In the genomic region with DNA sequence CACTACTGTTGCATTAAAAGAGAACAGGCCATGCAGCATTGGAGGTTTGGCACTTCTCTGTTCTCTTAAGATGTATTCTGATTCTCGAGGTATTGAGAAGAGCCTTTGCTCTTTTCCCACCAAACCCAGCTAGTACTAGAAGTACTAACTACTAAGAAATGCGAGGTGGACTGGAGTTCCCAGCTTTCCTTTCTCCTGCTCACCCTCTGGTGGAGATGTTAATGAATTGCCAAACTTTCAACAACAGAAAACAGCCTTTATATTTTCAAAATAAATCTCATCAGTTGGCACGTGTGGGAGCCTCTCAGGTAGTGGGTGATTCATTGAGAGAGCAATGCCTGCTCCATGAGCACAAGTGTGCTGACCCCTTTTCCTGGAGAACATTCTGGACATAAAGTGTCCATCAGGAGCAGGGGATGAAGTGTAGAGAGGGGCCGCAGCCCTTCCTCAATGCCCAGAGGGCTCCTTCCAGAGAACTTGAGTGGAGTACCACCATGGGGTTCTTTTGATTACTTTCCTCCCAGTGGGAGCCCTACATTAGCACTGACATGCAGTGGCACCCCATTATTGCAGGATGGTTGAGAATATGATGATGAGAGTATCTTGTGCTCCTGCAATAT, we compare ENCODE assay signal across 10 cellular contexts. TPM values are rescaled to one million over a fixed set of nuclear protein-coding genes. Genes with fewer than 3 reads are reported as not detected.
DNase-seq lines count a peak whose midpoint lies in the region; ATAC-seq, FAIRE-seq and TF ChIP-seq lines count a peak whose summit lies in the region.
"Had no signal": no experiment of that assay in that cellular context is flagged by ENCODE, and none has a peak within 500 bp of the region (broad histone marks: within the 10 kb centered on the region; RNA-seq: fewer than 3 reads in every experiment).

No MANE protein-coding gene starts in this region.

- peak; percentile 51 to 61; a peak in 4 of 5 replicates for TF ChIP-seq RAD21 in A549 (conservative IDR thresholded peaks at IDR 0.05 in 1 of 2, IDR thresholded peaks at IDR 0.05 in 1 of 2)

- CTCF ChIA-PET in A549 (lab: Yijun Ruan, JAX), result interaction anchor here (0.6 to 8.9 kb wide), 25 partner anchors 11 to 863 kb away, joined by 3 to 155 read pairs (median 4); partner anchors contain the start of gene FOXD1

- POLR2A ChIA-PET in A549 (lab: Yijun Ruan, JAX), result interaction anchor here (1.5 kb wide), 1 partner anchor 230 kb away, joined by 5 read pairs; the partner anchor contains the start of gene FOXD1

- H3K4me2 ChIP-seq in A549, result no peak overlapping the region

- no peak overlapping the region for H3K4me3 ChIP-seq in A549
- H3K4me3 ChIP-seq in fibroblast of mammary gland (ENCODE audit: control insufficient read depth, low read depth, low read length), result no peak overlapping the region

- peak; percentile 36 for FAIRE-seq in A549 (lab: Jason Lieb, UNC)

- TF ChIP-seq CTCF in A549 (IDR thresholded peaks at IDR 0.05) (peak; percentile 47), GM12873 (IDR thresholded peaks at IDR 0.05; ENCODE audit: insufficient read depth, low read depth, low read length, missing control alignments) (peak; percentile 13), fibroblast of mammary gland (conservative IDR thresholded peaks at IDR 0.05; ENCODE audit: control insufficient read depth, insufficient read depth, low read depth, low read length) (peak; percentile 50), GM13977 (IDR thresholded peaks at IDR 0.05; ENCODE audit: extremely low read depth, insufficient read depth, missing control alignments) (no peak)

- no peak for TF ChIP-seq EP300 in A549 (IDR thresholded peaks at IDR 0.05)

- DNase-seq in A549 (ENCODE audit: low read depth in 1 of 2, low spot score in 1 of 2) (peak; percentile 44 to 58), RKO (ENCODE audit: low spot score) (peak; percentile 76), fibroblast of mammary gland (ENCODE audit: low read depth) (peak; percentile 57), mesenteric fat pad (ENCODE audit: low spot score) (no peak), GM13977 (ENCODE audit: low spot score) (no peak), NCI-H2029 treated with DMSO at 0.1 percent for 48 hours (lab: John Stamatoyannopoulos, UW) (no peak)
- DNase-seq: activated CD4-positive, alpha-beta memory T cell treated with anti-CD3 and anti-CD28 coated beads for 36 hours had no signal

- H3K27ac ChIP-seq in A549, result no peak overlapping the region

- H3K9me3 ChIP-seq in A549, result no peaks in the 10 kb centered on the region

- ATAC-seq in A549 (no peak), GM21390 (IDR thresholded peaks at IDR 0.05; ENCODE audit: unreplicated experiment) (no peak)

- in situ Hi-C loops in GM13977 (cut with MboI; ENCODE audit: low pct_unique_long_range_greater_than_20kb, low sequenced_read_pairs, unreplicated experiment), result no loop called here

- peaks cover 11% of the 10 kb centered on the region; the same call in 2 of the 3 replicates for H3K4me1 ChIP-seq in A549

- TF ChIP-seq POLR2A in A549 (IDR thresholded peaks at IDR 0.05; ENCODE audit: low read length), result no peak

- WGBS in A549 (ENCODE audit: missing lambda C conversion rate), result 28% methylated on average over 4 of the region's 4 CpGs

TF ChIP-seq in A549, 52 proteins besides CTCF, POLR2A, EP300 and RAD21:
- TF ChIP-seq FOSB (CRISPR knock-in tag; IDR thresholded peaks at IDR 0.05) (no peak), ZFP36 (IDR thresholded peaks at IDR 0.05; ENCODE audit: borderline replicate concordance, partially characterized antibody) (no peak), NR3C1 (IDR thresholded peaks at IDR 0.05) (no peak), MAX (IDR thresholded peaks at IDR 0.05) (0 out of 2 replicates have a peak, but pooled peaks have one; percentile 28), TP53 (CRISPR knock-in tag; IDR thresholded peaks at IDR 0.05) (no peak), SMC3 (IDR thresholded peaks at IDR 0.05) (peak; percentile 59), HES2 (IDR thresholded peaks at IDR 0.05) (no peak), ZNF302 (CRISPR knock-in tag; IDR thresholded peaks at IDR 0.05) (no peak)
TF ChIP-seq in A549: peak in this region for 2.

RNA-seq across cellular contexts. Expression of gene TMEM174, which starts 45.7 kb away (rescaled TPM):
- not detected in 2 replicates for polyA plus RNA-seq in A549 (2011; rRNA removed)
- not detected in 2 replicates for polyA plus RNA-seq in A549 (2012; cell fraction: cytosol; rRNA removed)
- not detected in 2 replicates for polyA plus RNA-seq in A549 (2012; cell fraction: nucleus; rRNA removed)
- not detected in 3 replicates for polyA plus RNA-seq in A549 (2017; fragmentation: RNase III; extraction: RNeasy Plus Mini Kit Qiagen cat#74134 plus additional on column Dnase treatment)
- not detected in 2 replicates for polyA minus RNA-seq in A549 (2011; rRNA and poly(A)+ RNA removed)
- not detected for total RNA-seq in mesenteric fat pad
- total RNA-seq: activated CD4-positive, alpha-beta memory T cell treated with anti-CD3 and anti-CD28 coated beads for 36 hours; omental fat pad had no signal

Comparison
In these comparisons a context has a peak if more than half of its experiments do, and no peak if none do; other contexts are left out.
1. DNase-seq: peak in A549 (2 of 2), RKO (single experiment) and fibroblast of mammary gland (single experiment); none in mesenteric fat pad (single experiment), GM13977 (single experiment) and NCI-H2029 treated with DMSO at 0.1 percent for 48 hours (single experiment).